In genomic region chr4:128848461-128848860, GRCh38 we compare ENCODE assay signal across 26 cellular contexts. TPM values are rescaled to one million over a fixed set of nuclear protein-coding genes. Genes with fewer than 3 reads are reported as not detected.
A peak's percentile ranks its signal among the peaks of the same experiment; 100 is the strongest.
DNase-seq lines count a peak whose midpoint lies in the region; ATAC-seq and TF ChIP-seq lines count a peak whose summit lies in the region.
"Had no signal": no experiment of that assay in that cellular context is flagged by ENCODE, and none has a peak within 500 bp of the region (broad histone marks: within the 10 kb centered on the region; RNA-seq: fewer than 3 reads in every experiment).

No MANE protein-coding gene starts in this region.

- no peak for TF ChIP-seq CTCF in activated CD8-positive, alpha-beta T cell treated with anti-CD3 and anti-CD28 coated beads for 36 hours (IDR thresholded peaks at IDR 0.05)

- POLR2A ChIA-PET in activated CD8-positive, alpha-beta T cell treated with anti-CD3 and anti-CD28 coated beads for 36 hours (lab: Charles Lee) = no interaction called here
- POLR2A ChIA-PET in activated CD8-positive, alpha-beta T cell treated with anti-CD3 and anti-CD28 coated beads, Interleukin-2, amount 10 ng/mL, durations not matched to agents 7 days and 5 days (lab: Charles Lee) = no interaction called here
- POLR2A ChIA-PET in T-cell (lab: Charles Lee) = no interaction called here

- H3K9me3 ChIP-seq in T-helper 17 cell (ENCODE audit: control insufficient read depth, low read length, poor library complexity, severe bottlenecking) (no peaks in the 10 kb centered on the region), mesenchymal stem cell (ENCODE audit: control insufficient read depth, low read length) (no peaks in the 10 kb centered on the region)
- H3K9me3 ChIP-seq: A549, breast epithelium, esophagus squamous epithelium, left ventricle myocardium inferior had no signal

- no peak overlapping the region for H3K23ac ChIP-seq in mesenchymal stem cell (ENCODE audit: low read length in 2 of 2)

- peak overlapping the region; percentile 46 for H3K27ac ChIP-seq in mesenchymal stem cell (ENCODE audit: low read length, poor library complexity, severe bottlenecking)
- H3K27ac ChIP-seq: breast epithelium, esophagus squamous epithelium, hepatocyte had no signal

- H3K4me3 ChIP-seq in mesenchymal stem cell (ENCODE audit: insufficient read depth in 1 of 2, low read depth in 1 of 2, low read length in 2 of 2) = no peak overlapping the region
- H3K4me3 ChIP-seq: A549, breast epithelium, esophagus squamous epithelium, hepatocyte, left ventricle myocardium inferior had no signal

- no peak overlapping the region for H2BK5ac ChIP-seq in mesenchymal stem cell (ENCODE audit: low read depth, low read length, poor library complexity, severe bottlenecking)

- no peaks in the 10 kb centered on the region for H3K9me3 Mint-ChIP-seq in activated CD8-positive, alpha-beta T cell treated with anti-CD3 and anti-CD28 coated beads for 36 hours
- H3K9me3 Mint-ChIP-seq in activated CD8-positive, alpha-beta T cell treated with anti-CD3 and anti-CD28 coated beads, Interleukin-2, amount 10 ng/mL, durations not matched to agents 7 days and 5 days (ENCODE audit: insufficient read depth) = no peaks in the 10 kb centered on the region
- no peaks in the 10 kb centered on the region for H3K9me3 Mint-ChIP-seq in stimulated activated effector memory CD8-positive, alpha-beta T cell treated with anti-CD3 and anti-CD28 coated beads, Interleukin-12 subunit alpha, Interleukin-12 subunit beta, amount 100 ng/mL, for 72 hours
- H3K9me3 Mint-ChIP-seq in T-cell = no peaks in the 10 kb centered on the region
- H3K9me3 Mint-ChIP-seq: activated T-helper 17 cell treated with anti-CD3 and anti-CD28 coated beads, Interleukin-2, amount 50 U/mL, for 72 hours; naive thymus-derived CD4-positive, alpha-beta T cell; type B pancreatic cell had no signal

- H3K27ac Mint-ChIP-seq in activated CD8-positive, alpha-beta T cell treated with anti-CD3 and anti-CD28 coated beads for 36 hours = peak overlapping the region; percentile 45
- H3K27ac Mint-ChIP-seq in activated CD8-positive, alpha-beta T cell treated with anti-CD3 and anti-CD28 coated beads, Interleukin-2, amount 10 ng/mL, durations not matched to agents 7 days and 5 days = no peak overlapping the region
- H3K27ac Mint-ChIP-seq in T-helper 17 cell (peak overlapping the region; percentile 8), T-cell (no peak overlapping the region)
- peak overlapping the region; percentile 49 for H3K27ac Mint-ChIP-seq in stimulated activated effector memory CD8-positive, alpha-beta T cell treated with anti-CD3 and anti-CD28 coated beads, Interleukin-12 subunit alpha, Interleukin-12 subunit beta, amount 100 ng/mL, for 72 hours
- H3K27ac Mint-ChIP-seq: activated T-helper 17 cell treated with anti-CD3 and anti-CD28 coated beads, Interleukin-2, amount 50 U/mL, for 72 hours; B cell; type B pancreatic cell had no signal

- WGBS in mesenchymal stem cell = 97% methylated on average over 3 of the region's 3 CpGs

- peaks cover 65 to 96% of the 10 kb centered on the region in 2 experiments for H3K36me3 ChIP-seq in mesenchymal stem cell (ENCODE audit: control insufficient read depth in 1 of 2, insufficient read depth in 2 of 2, low read depth in 1 of 2, low read length in 2 of 2)

- H4K91ac ChIP-seq in mesenchymal stem cell (ENCODE audit: low read length) = no peak overlapping the region

- no peak overlapping the region for H4K8ac ChIP-seq in mesenchymal stem cell (ENCODE audit: low read length)

- ATAC-seq in activated CD8-positive, alpha-beta T cell treated with anti-CD3 and anti-CD28 coated beads for 36 hours = no peak
- no peak for ATAC-seq in activated CD8-positive, alpha-beta T cell treated with anti-CD3 and anti-CD28 coated beads, Interleukin-2, amount 10 ng/mL, durations not matched to agents 7 days and 5 days
- no peak for ATAC-seq in T-helper 17 cell
- ATAC-seq in stimulated activated effector memory CD8-positive, alpha-beta T cell treated with anti-CD3 and anti-CD28 coated beads, Interleukin-12 subunit alpha, Interleukin-12 subunit beta, amount 100 ng/mL, for 72 hours = no peak
- no peak for ATAC-seq in GM18511 (IDR thresholded peaks at IDR 0.05; ENCODE audit: unreplicated experiment)
- no peak for ATAC-seq in HG02678 (IDR thresholded peaks at IDR 0.05; ENCODE audit: unreplicated experiment)
- no peak for ATAC-seq in T-cell (replicated peaks in 1 of 4)
- ATAC-seq: A549; activated CD8-positive, alpha-beta memory T cell treated with anti-CD3 and anti-CD28 coated beads, Interleukin-2, amount 10 ng/mL, durations not matched to agents 7 days and 5 days; activated T-helper 17 cell treated with anti-CD3 and anti-CD28 coated beads, Interleukin-2, amount 50 U/mL, for 72 hours; naive thymus-derived CD4-positive, alpha-beta T cell; sciatic nerve had no signal

- CTCF ChIA-PET in activated CD8-positive, alpha-beta T cell treated with anti-CD3 and anti-CD28 coated beads for 36 hours (lab: Charles Lee) = no interaction called here
- CTCF ChIA-PET in activated CD8-positive, alpha-beta T cell treated with anti-CD3 and anti-CD28 coated beads, Interleukin-2, amount 10 ng/mL, durations not matched to agents 7 days and 5 days (lab: Charles Lee) = interaction anchor here (1.0 kb wide), 1 partner anchor 14 kb away, joined by 3 read pairs; no protein-coding TSS in a partner anchor
- CTCF ChIA-PET in T-cell (lab: Charles Lee) = interaction anchor here in 1 of 2 donors (0.5 kb wide), 1 partner anchor 230 kb away, joined by 6 read pairs; no protein-coding TSS in a partner anchor

- H3K4me1 Mint-ChIP-seq in activated CD8-positive, alpha-beta T cell treated with anti-CD3 and anti-CD28 coated beads for 36 hours (ENCODE audit: low read depth) = peaks cover 14% of the 10 kb centered on the region
- peaks cover 19% of the 10 kb centered on the region for H3K4me1 Mint-ChIP-seq in activated CD8-positive, alpha-beta T cell treated with anti-CD3 and anti-CD28 coated beads, Interleukin-2, amount 10 ng/mL, durations not matched to agents 7 days and 5 days (ENCODE audit: low read depth)
- H3K4me1 Mint-ChIP-seq in T-helper 17 cell = peaks cover 17% of the 10 kb centered on the region
- peaks cover 20% of the 10 kb centered on the region for H3K4me1 Mint-ChIP-seq in stimulated activated effector memory CD8-positive, alpha-beta T cell treated with anti-CD3 and anti-CD28 coated beads, Interleukin-12 subunit alpha, Interleukin-12 subunit beta, amount 100 ng/mL, for 72 hours
- peaks cover 10 to 13% (median 11%) of the 10 kb centered on the region in 3 donors for H3K4me1 Mint-ChIP-seq in T-cell
- H3K4me1 Mint-ChIP-seq: B cell had no signal

- H2BK15ac ChIP-seq in mesenchymal stem cell (ENCODE audit: low read depth, poor library complexity, severe bottlenecking) = no peak overlapping the region

- H2BK120ac ChIP-seq in mesenchymal stem cell (ENCODE audit: low read depth, low read length) = no peak overlapping the region

- H3K4me3 Mint-ChIP-seq in activated CD8-positive, alpha-beta T cell treated with anti-CD3 and anti-CD28 coated beads for 36 hours = no peak overlapping the region
- H3K4me3 Mint-ChIP-seq in activated CD8-positive, alpha-beta T cell treated with anti-CD3 and anti-CD28 coated beads, Interleukin-2, amount 10 ng/mL, durations not matched to agents 7 days and 5 days = no peak overlapping the region
- H3K4me3 Mint-ChIP-seq in T-helper 17 cell (no peak overlapping the region), T-cell (no peak overlapping the region)
- H3K4me3 Mint-ChIP-seq in stimulated activated effector memory CD8-positive, alpha-beta T cell treated with anti-CD3 and anti-CD28 coated beads, Interleukin-12 subunit alpha, Interleukin-12 subunit beta, amount 100 ng/mL, for 72 hours = no peak overlapping the region
- H3K4me3 Mint-ChIP-seq: activated CD8-positive, alpha-beta memory T cell treated with anti-CD3 and anti-CD28 coated beads, Interleukin-2, amount 10 ng/mL, durations not matched to agents 7 days and 5 days; activated T-helper 17 cell treated with anti-CD3 and anti-CD28 coated beads, Interleukin-2, amount 50 U/mL, for 72 hours; B cell; naive thymus-derived CD4-positive, alpha-beta T cell; type B pancreatic cell had no signal

- no peak overlapping the region for H3K14ac ChIP-seq in mesenchymal stem cell (ENCODE audit: low read length in 2 of 2)

- H3K18ac ChIP-seq in mesenchymal stem cell (ENCODE audit: low read depth in 1 of 2, low read length in 2 of 2) = no peak overlapping the region

- no peak overlapping the region for H3K4ac ChIP-seq in mesenchymal stem cell (ENCODE audit: low read depth in 1 of 2, low read length in 2 of 2)

- no peak overlapping the region for H3K9ac ChIP-seq in mesenchymal stem cell (ENCODE audit: low read length)

- peaks cover 40% of the 10 kb centered on the region for H3K4me1 ChIP-seq in mesenchymal stem cell (ENCODE audit: control insufficient read depth, insufficient read depth, low read depth, low read length)
- H3K4me1 ChIP-seq: breast epithelium had no signal

- H2AK5ac ChIP-seq in mesenchymal stem cell (ENCODE audit: low read length, severe bottlenecking) = no peak overlapping the region

- H2BK12ac ChIP-seq in mesenchymal stem cell (ENCODE audit: low read length in 2 of 2) = no peak overlapping the region

- H3K27me3 Mint-ChIP-seq in activated CD8-positive, alpha-beta T cell treated with anti-CD3 and anti-CD28 coated beads for 36 hours = no peaks in the 10 kb centered on the region
- H3K27me3 Mint-ChIP-seq in activated CD8-positive, alpha-beta T cell treated with anti-CD3 and anti-CD28 coated beads, Interleukin-2, amount 10 ng/mL, durations not matched to agents 7 days and 5 days (ENCODE audit: low read depth) = no peaks in the 10 kb centered on the region
- H3K27me3 Mint-ChIP-seq in T-helper 17 cell (no peaks in the 10 kb centered on the region), T-cell (no peaks in the 10 kb centered on the region)
- H3K27me3 Mint-ChIP-seq: activated CD8-positive, alpha-beta memory T cell treated with anti-CD3 and anti-CD28 coated beads, Interleukin-2, amount 10 ng/mL, durations not matched to agents 7 days and 5 days; activated T-helper 17 cell treated with anti-CD3 and anti-CD28 coated beads, Interleukin-2, amount 50 U/mL, for 72 hours; B cell; naive thymus-derived CD4-positive, alpha-beta T cell; type B pancreatic cell had no signal

- H2AFZ ChIP-seq in mesenchymal stem cell (ENCODE audit: low read depth, low read length) = no peak overlapping the region
- H2AFZ ChIP-seq: hepatocyte had no signal

- peaks cover 59% of the 10 kb centered on the region for H3K36me3 Mint-ChIP-seq in activated CD8-positive, alpha-beta T cell treated with anti-CD3 and anti-CD28 coated beads for 36 hours (ENCODE audit: low read depth)
- H3K36me3 Mint-ChIP-seq in activated CD8-positive, alpha-beta T cell treated with anti-CD3 and anti-CD28 coated beads, Interleukin-2, amount 10 ng/mL, durations not matched to agents 7 days and 5 days (ENCODE audit: low read depth) = peaks cover 70% of the 10 kb centered on the region
- peaks cover 14% of the 10 kb centered on the region for H3K36me3 Mint-ChIP-seq in T-helper 17 cell (ENCODE audit: low read depth)
- peaks cover 100% of the 10 kb centered on the region for H3K36me3 Mint-ChIP-seq in stimulated activated effector memory CD8-positive, alpha-beta T cell treated with anti-CD3 and anti-CD28 coated beads, Interleukin-12 subunit alpha, Interleukin-12 subunit beta, amount 100 ng/mL, for 72 hours
- peaks cover 74% of the 10 kb centered on the region for H3K36me3 Mint-ChIP-seq in T-cell

- H3K4me2 ChIP-seq in mesenchymal stem cell (ENCODE audit: low read length, poor library complexity, severe bottlenecking) = no peak overlapping the region
- H3K4me2 ChIP-seq: A549, hepatocyte had no signal

- no peaks in the 10 kb centered on the region for H3K27me3 ChIP-seq in mesenchymal stem cell (ENCODE audit: control insufficient read depth in 1 of 2, insufficient read depth in 1 of 2, low read length in 2 of 2)
- H3K27me3 ChIP-seq: breast epithelium, esophagus squamous epithelium, hepatocyte had no signal

- intact Hi-C loops in activated CD8-positive, alpha-beta T cell treated with anti-CD3 and anti-CD28 coated beads for 36 hours (cut with micrococcal nuclease) = no loop called here

- H3K79me1 ChIP-seq in mesenchymal stem cell (replicated peaks; ENCODE audit: low read length, poor library complexity, severe bottlenecking) = peaks cover 26% of the 10 kb centered on the region

- no peak for DNase-seq in activated CD8-positive, alpha-beta T cell treated with anti-CD3 and anti-CD28 coated beads for 36 hours
- DNase-seq in activated CD8-positive, alpha-beta T cell treated with anti-CD3 and anti-CD28 coated beads, Interleukin-2, amount 10 ng/mL, durations not matched to agents 7 days and 5 days = no peak
- DNase-seq in T-helper 17 cell = no peak
- DNase-seq in mesenchymal stem cell = no peak
- no peak for DNase-seq in stimulated activated effector memory CD8-positive, alpha-beta T cell treated with anti-CD3 and anti-CD28 coated beads, Interleukin-12 subunit alpha, Interleukin-12 subunit beta, amount 100 ng/mL, for 72 hours (ENCODE audit: low spot score in 2 of 2)
- DNase-seq in T-cell = no peak
- DNase-seq: activated CD4-positive, CD25-positive, alpha-beta regulatory T cell treated with anti-CD3 and anti-CD28 coated beads, Interleukin-2, amount 50 U/mL, for 72 hours; activated CD8-positive, alpha-beta memory T cell treated with anti-CD3 and anti-CD28 coated beads, Interleukin-2, amount 10 ng/mL, durations not matched to agents 7 days and 5 days; cortex of kidney; DMS79; esophagus squamous epithelium; Karpas-422; left ventricle myocardium inferior; naive thymus-derived CD4-positive, alpha-beta T cell; NCI-H2171 treated with DMSO at 0.1 percent for 48 hours; NCI-H526 treated with DMSO at 0.1 percent for 48 hours; stimulated activated CD4-positive, alpha-beta T cell treated with anti-CD3 and anti-CD28 coated beads, Interleukin-15, amount 100 ng/mL, for 24 hours had no signal

RNA-seq across cellular contexts. Expression of gene JADE1, which starts 39.0 kb away (rescaled TPM):
- total RNA-seq in activated CD8-positive, alpha-beta T cell treated with anti-CD3 and anti-CD28 coated beads for 36 hours = 10 to 100 TPM; 30.5 to 31.6 TPM
- total RNA-seq in activated CD8-positive, alpha-beta T cell treated with anti-CD3 and anti-CD28 coated beads, Interleukin-2, amount 10 ng/mL, durations not matched to agents 7 days and 5 days = 10 to 100 TPM; 33.5 to 36.0 TPM
- 10 to 100 TPM; 38.0 to 53.1 TPM for total RNA-seq in T-helper 17 cell
- 10.8 TPM for polyA plus RNA-seq in mesenchymal stem cell (2013, experiment 1 of 2)
- polyA plus RNA-seq in mesenchymal stem cell (2013, experiment 2 of 2) = 10.8 TPM
- 10 to 100 TPM; 51.3 to 63.0 (median 56.6) TPM for total RNA-seq in T-cell

Comparison
In these comparisons a context has a peak if more than half of its experiments do, and no peak if none do; other contexts are left out.
1. H3K27ac Mint-ChIP-seq: peak in activated CD8-positive, alpha-beta T cell treated with anti-CD3 and anti-CD28 coated beads for 36 hours (single experiment), T-helper 17 cell (single experiment) and stimulated activated effector memory CD8-positive, alpha-beta T cell treated with anti-CD3 and anti-CD28 coated beads, Interleukin-12 subunit alpha, Interleukin-12 subunit beta, amount 100 ng/mL, for 72 hours (single experiment); none in activated CD8-positive, alpha-beta T cell treated with anti-CD3 and anti-CD28 coated beads, Interleukin-2, amount 10 ng/mL, durations not matched to agents 7 days and 5 days (single experiment) and T-cell (0 of 2).